ENCODE assay signal across 12 cellular contexts in genomic region chr10:132667613-132668394, GRCh38.
DNase-seq lines count a peak whose midpoint lies in the region; ATAC-seq and TF ChIP-seq lines count a peak whose summit lies in the region.
"Had no signal": no experiment of that assay in that cellular context is flagged by ENCODE, and none has a peak within 500 bp of the region (broad histone marks: within the 10 kb centered on the region; RNA-seq: fewer than 3 reads in every experiment).

No MANE protein-coding gene starts in this region.

- H3K9me3 ChIP-seq in neural progenitor cell (ENCODE audit: low read depth) = no peaks in the 10 kb centered on the region

- peaks cover 20% of the 10 kb centered on the region for H4K20me1 ChIP-seq in neural progenitor cell (ENCODE audit: low read depth)

- H3K27me3 ChIP-seq in neural progenitor cell = no peaks in the 10 kb centered on the region

- no peak overlapping the region for H3K4me2 ChIP-seq in neural progenitor cell

- no peak overlapping the region for H3K4me3 ChIP-seq in epithelial cell of esophagus (ENCODE audit: low read length)
- H3K4me3 ChIP-seq in neural progenitor cell = no peak overlapping the region

- H3K4me1 Mint-ChIP-seq in CD14-positive monocyte (peaks cover 2% of the 10 kb centered on the region), neural progenitor cell (peaks cover 39% of the 10 kb centered on the region)

- H3K9ac ChIP-seq in neural progenitor cell = no peak overlapping the region

- H2AFZ ChIP-seq in neural progenitor cell (replicated peaks) = no peak overlapping the region

- H3K36me3 ChIP-seq in neural progenitor cell = no peaks in the 10 kb centered on the region

- intact Hi-C loops in CD14-positive monocyte (cut with micrococcal nuclease) (no loop called here), Right ventricle myocardium inferior (cut with DNase I) (no loop called here)

- peaks cover 0 to 8% (median 3%) of the 10 kb centered on the region in 7 donors for H3K9me3 Mint-ChIP-seq in CD14-positive monocyte
- H3K9me3 Mint-ChIP-seq in neural progenitor cell = no peaks in the 10 kb centered on the region

- H3K4me1 ChIP-seq in neural progenitor cell = peaks cover 16% of the 10 kb centered on the region

- no peaks in the 10 kb centered on the region for H3K27me3 Mint-ChIP-seq in CD14-positive monocyte (ENCODE audit: low read depth in 3 of 3)
- H3K27me3 Mint-ChIP-seq in neural progenitor cell (ENCODE audit: insufficient read depth, low read depth) = peaks cover 10% of the 10 kb centered on the region

- H3K27ac Mint-ChIP-seq in CD14-positive monocyte (peak overlapping the region in 2 of 7 donors; percentile 12 to 21), neural progenitor cell (peak overlapping the region; percentile 5)

- DNase-seq in CD14-positive monocyte (ENCODE audit: low spot score) (peak; percentile 30), NCI-H748 (lab: John Stamatoyannopoulos, UW; ENCODE audit: unreplicated experiment) (peak; percentile 81), epithelial cell of esophagus (ENCODE audit: low read depth) (peak; percentile 61), neural progenitor cell (ENCODE audit: low spot score) (no peak), DMS 273 (lab: John Stamatoyannopoulos, UW; ENCODE audit: unreplicated experiment) (no peak), NCI-H1092 treated with DMSO at 0.1 percent for 48 hours (lab: John Stamatoyannopoulos, UW) (no peak), Right ventricle myocardium inferior (ENCODE audit: missing footprints) (no peak)
- DNase-seq: activated CD4-positive, alpha-beta T cell treated with anti-CD3 and anti-CD28 coated beads for 4 hours; NCI-H2081 treated with DMSO at 0.1 percent for 48 hours; right cardiac atrium had no signal

- TF ChIP-seq CTCF in CD14-positive monocyte (IDR thresholded peaks at IDR 0.05) = no peak
- no peak for TF ChIP-seq CTCF in epithelial cell of esophagus (IDR thresholded peaks at IDR 0.05; ENCODE audit: insufficient read depth, low read depth, low read length, missing control alignments)
- no peak for TF ChIP-seq CTCF in neural progenitor cell (IDR thresholded peaks at IDR 0.05)

- H3K27ac ChIP-seq in neural progenitor cell = no peak overlapping the region
- H3K27ac ChIP-seq: C4-2B had no signal

- H3F3A ChIP-seq in neural progenitor cell (ENCODE audit: low read depth) = no peaks in the 10 kb centered on the region

- ATAC-seq in HG02870 (IDR thresholded peaks at IDR 0.05; ENCODE audit: unreplicated experiment) (no peak), Right ventricle myocardium inferior (no peak)
- ATAC-seq: right cardiac atrium had no signal

- H3K79me2 ChIP-seq in neural progenitor cell (ENCODE audit: low read depth) = no peaks in the 10 kb centered on the region

- H3K4me3 Mint-ChIP-seq in CD14-positive monocyte = no peak overlapping the region
- H3K4me3 Mint-ChIP-seq in neural progenitor cell = no peak overlapping the region

- peaks cover 20 to 48% of the 10 kb centered on the region in 2 donors for H3K36me3 Mint-ChIP-seq in CD14-positive monocyte
- peaks cover 3% of the 10 kb centered on the region for H3K36me3 Mint-ChIP-seq in neural progenitor cell

Comparison
In these comparisons a context has a peak if more than half of its experiments do, and no peak if none do; other contexts are left out.
1. DNase-seq: peak in CD14-positive monocyte (single experiment), NCI-H748 (single experiment) and epithelial cell of esophagus (single experiment); none in neural progenitor cell (single experiment), DMS 273 (single experiment), NCI-H1092 treated with DMSO at 0.1 percent for 48 hours (single experiment) and Right ventricle myocardium inferior (single experiment).